ENCODE assay signal across 8 cellular contexts in the genomic region with DNA sequence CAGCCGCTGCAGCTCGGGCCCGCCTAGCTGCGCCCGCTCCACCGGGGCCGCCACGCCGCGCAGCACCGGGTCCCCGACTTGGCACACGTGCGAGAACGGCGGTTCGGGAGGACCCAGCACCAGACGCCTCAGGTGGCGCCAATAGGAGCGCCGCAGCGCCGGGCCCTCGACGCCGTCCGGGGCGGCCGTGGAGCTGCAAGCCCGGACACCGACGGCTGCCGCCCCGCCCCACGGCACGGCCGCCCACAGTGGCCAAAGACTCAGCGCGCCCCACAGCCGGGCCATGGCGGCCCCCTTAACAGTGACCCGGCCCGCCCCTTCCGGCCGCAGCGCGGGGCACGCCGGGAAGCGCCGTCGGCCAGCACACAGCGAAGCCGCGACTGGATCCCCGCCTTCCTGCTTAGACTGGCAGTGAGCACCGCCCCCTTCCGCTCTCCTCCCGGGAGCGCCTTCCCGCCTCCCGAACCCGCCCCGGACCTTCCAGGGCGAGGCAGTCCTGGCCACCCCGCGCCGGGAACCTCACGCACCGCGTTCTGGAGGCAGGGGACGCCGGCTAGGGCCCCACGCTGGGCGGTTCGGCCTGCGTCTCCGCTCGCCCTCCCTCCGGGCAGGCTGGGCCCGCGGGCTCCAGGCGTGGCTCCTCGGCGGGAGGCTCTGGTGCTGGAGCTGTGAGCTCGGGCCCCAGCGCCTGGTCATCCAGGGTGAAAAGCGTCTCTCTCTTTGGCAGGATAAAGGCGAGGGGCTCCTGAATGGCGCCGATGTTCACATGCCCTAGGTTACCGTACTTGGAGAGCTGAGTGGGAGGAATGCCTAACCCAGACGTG. TPM values are rescaled to one million over a fixed set of nuclear protein-coding genes. Genes with fewer than 3 reads are reported as not detected.
A peak's percentile ranks its signal among the peaks of the same experiment; 100 is the strongest.
DNase-seq lines count a peak whose midpoint lies in the region; ATAC-seq and TF ChIP-seq lines count a peak whose summit lies in the region.

A gene with protein sequence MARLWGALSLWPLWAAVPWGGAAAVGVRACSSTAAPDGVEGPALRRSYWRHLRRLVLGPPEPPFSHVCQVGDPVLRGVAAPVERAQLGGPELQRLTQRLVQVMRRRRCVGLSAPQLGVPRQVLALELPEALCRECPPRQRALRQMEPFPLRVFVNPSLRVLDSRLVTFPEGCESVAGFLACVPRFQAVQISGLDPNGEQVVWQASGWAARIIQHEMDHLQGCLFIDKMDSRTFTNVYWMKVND (minus strand): TSS at position 303 of the 824 bp plus-strand sequence. CDS start 18 bp downstream, at position 285.

- H3K4me2 ChIP-seq in Loucy (ENCODE audit: low read depth, low read length, poor library complexity, severe bottlenecking): peak within 1 kb of the TSS; percentile 99

- H3K9me3 ChIP-seq in ES-I3 (ENCODE audit: control insufficient read depth, insufficient read depth, low read length) (no peaks in the 10 kb centered on the region), Loucy (ENCODE audit: insufficient read depth, low read depth, low read length) (no peaks in the 10 kb centered on the region), RWPE2 (ENCODE audit: severe bottlenecking) (no peaks in the 10 kb centered on the region)

- H3K9ac ChIP-seq in ES-I3 (ENCODE audit: low read depth, low read length) (peak within 1 kb of the TSS; percentile 84), Loucy (ENCODE audit: low read depth, low read length, poor library complexity, severe bottlenecking) (peak within 1 kb of the TSS; percentile 94)

- TF ChIP-seq CTCF in Loucy (conservative IDR thresholded peaks at IDR 0.05; ENCODE audit: low read length) (no peak), RWPE2 (IDR thresholded peaks at IDR 0.05; ENCODE audit: poor library complexity, severe bottlenecking) (no peak), fibroblast of pulmonary artery (IDR thresholded peaks at IDR 0.05; ENCODE audit: low read length, missing control alignments) (no peak)

- H3K27me3 ChIP-seq in H7 (ENCODE audit: control insufficient read depth, insufficient read depth, low read length) (no peaks in the 10 kb centered on the region), Loucy (ENCODE audit: insufficient read depth, low read length, poor library complexity, severe bottlenecking) (no peaks in the 10 kb centered on the region), RWPE2 (ENCODE audit: insufficient read depth, poor library complexity, severe bottlenecking) (no peaks in the 10 kb centered on the region)

- H3K4me3 ChIP-seq in H7 (ENCODE audit: insufficient read depth, low read depth, low read length) (peak within 1 kb of the TSS; percentile 86), Loucy (ENCODE audit: low read length, poor library complexity, severe bottlenecking) (peak within 1 kb of the TSS; percentile 87), RWPE2 (ENCODE audit: severe bottlenecking) (peak within 1 kb of the TSS; percentile 83), fibroblast of pulmonary artery (replicated peaks; ENCODE audit: low read depth, low read length) (peak within 1 kb of the TSS; percentile 69)

- H3F3A ChIP-seq in Loucy (ENCODE audit: low read depth): peaks cover 7% of the 10 kb centered on the region; the same call in 1 of the 2 replicates

- no peaks in the 10 kb centered on the region for H3K9me2 ChIP-seq in Loucy (replicated peaks; ENCODE audit: low read depth, low read length)

- peaks cover 60% of the 10 kb centered on the region for H3K79me2 ChIP-seq in Loucy (ENCODE audit: insufficient read depth, low read length)

- H3K4me1 ChIP-seq in ES-I3 (ENCODE audit: insufficient read depth, low read length) (0 out of 2 replicates have a peak, but pooled peaks cover 6% of the 10 kb centered on the region), Loucy (ENCODE audit: insufficient read depth, low read length, poor library complexity, severe bottlenecking) (peaks cover 33% of the 10 kb centered on the region), RWPE2 (ENCODE audit: insufficient read depth, poor library complexity, severe bottlenecking) (peaks cover 13% of the 10 kb centered on the region)

- DNase-seq in H7: peak; percentile 99
- peak; percentile 96 for DNase-seq in RWPE2 (ENCODE audit: low spot score)
- DNase-seq in activated effector memory CD4-positive, alpha-beta T cell treated with Interleukin-2 at 50 U/mL for 16 hours: peak; percentile 79
- DNase-seq in fibroblast of pulmonary artery (ENCODE audit: low read depth): peak; percentile 92
- peak; percentile 94 for DNase-seq in natural killer cell treated with Interleukin-12 subunit alpha and Interleukin-12 subunit beta and Interleukin-15 and Interleukin-18, amount 100 ng/mL, for 72 hours (ENCODE audit: low spot score)
- DNase-seq in stimulated activated naive CD4-positive, alpha-beta T cell treated with Interleukin-2 at 50 U/mL for 16 hours (lab: John Stamatoyannopoulos, UW): peak; percentile 82

- H4K20me1 ChIP-seq in Loucy (ENCODE audit: insufficient read depth, low read length, poor library complexity, severe bottlenecking): peaks cover 40% of the 10 kb centered on the region

- peaks cover 25 to 29% of the 10 kb centered on the region in 2 donors for H3K4me1 Mint-ChIP-seq in natural killer cell treated with Interleukin-12 subunit alpha and Interleukin-12 subunit beta and Interleukin-15 and Interleukin-18, amount 100 ng/mL, for 72 hours (ENCODE audit: low read depth in 2 of 2)

- peak within 1 kb of the TSS; percentile 86 for H2AFZ ChIP-seq in Loucy (ENCODE audit: low read length)

- peak within 1 kb of the TSS in 1 of 2 donors; percentile 60 for H3K27ac Mint-ChIP-seq in natural killer cell treated with Interleukin-12 subunit alpha and Interleukin-12 subunit beta and Interleukin-15 and Interleukin-18, amount 100 ng/mL, for 72 hours

- peaks cover 10% of the 10 kb centered on the region for H3K36me3 Mint-ChIP-seq in natural killer cell treated with Interleukin-12 subunit alpha and Interleukin-12 subunit beta and Interleukin-15 and Interleukin-18, amount 100 ng/mL, for 72 hours

- peaks cover 31% of the 10 kb centered on the region for H3K36me3 ChIP-seq in ES-I3 (ENCODE audit: insufficient read depth, low read length)
- peaks cover 35% of the 10 kb centered on the region for H3K36me3 ChIP-seq in H7 (replicated peaks; ENCODE audit: control insufficient read depth, insufficient read depth, low read length)
- H3K36me3 ChIP-seq in Loucy (ENCODE audit: insufficient read depth, low read length): peaks cover 21% of the 10 kb centered on the region; the same call in 1 of the 2 replicates
- peaks cover 73% of the 10 kb centered on the region for H3K36me3 ChIP-seq in RWPE2 (ENCODE audit: low read depth)

- peak; percentile 91 for ATAC-seq in RWPE2 (ENCODE audit: low read depth)
- ATAC-seq in natural killer cell treated with Interleukin-12 subunit alpha and Interleukin-12 subunit beta and Interleukin-15 and Interleukin-18, amount 100 ng/mL, for 72 hours: peak; percentile 99

- peak within 1 kb of the TSS; percentile 57 for H3K27ac ChIP-seq in RWPE2 (ENCODE audit: poor library complexity, severe bottlenecking)

- H3K9me3 Mint-ChIP-seq in natural killer cell treated with Interleukin-12 subunit alpha and Interleukin-12 subunit beta and Interleukin-15 and Interleukin-18, amount 100 ng/mL, for 72 hours: no peaks in the 10 kb centered on the region

- peak within 1 kb of the TSS; percentile 82 for H3K4me3 Mint-ChIP-seq in natural killer cell treated with Interleukin-12 subunit alpha and Interleukin-12 subunit beta and Interleukin-15 and Interleukin-18, amount 100 ng/mL, for 72 hours

- H3K27me3 Mint-ChIP-seq in natural killer cell treated with Interleukin-12 subunit alpha and Interleukin-12 subunit beta and Interleukin-15 and Interleukin-18, amount 100 ng/mL, for 72 hours: no peaks in the 10 kb centered on the region

RNA-seq across cellular contexts. Expression of the gene that starts here (rescaled TPM):
- total RNA-seq in H7 (2014; rRNA removed; shearing (Covaris generic)): 23.9 and 25.3 TPM in 2 replicates
- 10 to 100 TPM; 15.6 to 26.9 TPM for total RNA-seq in natural killer cell treated with Interleukin-12 subunit alpha and Interleukin-12 subunit beta and Interleukin-15 and Interleukin-18, amount 100 ng/mL, for 72 hours

Comparison
In these comparisons a context has a peak if more than half of its experiments do, and no peak if none do; other contexts are left out.
1. Peak in every context shown above with its lines: DNase-seq, ATAC-seq, H3K4me3 ChIP-seq and H3K27ac ChIP-seq.